ENCODE assay signal across 10 cellular contexts in genomic region chr6:106547053-106547414, GRCh38.
A peak's percentile ranks its signal among the peaks of the same experiment; 100 is the strongest.
DNase-seq lines count a peak whose midpoint lies in the region; ATAC-seq and TF ChIP-seq lines count a peak whose summit lies in the region.
"Had no signal": no experiment of that assay in that cellular context is flagged by ENCODE, and none has a peak within 500 bp of the region (broad histone marks: within the 10 kb centered on the region; RNA-seq: fewer than 3 reads in every experiment).

No MANE protein-coding gene starts in this region.

- peak overlapping the region; percentile 56 for H3K4me3 Mint-ChIP-seq in activated T-helper 17 cell treated with anti-CD3 and anti-CD28 coated beads, Interleukin-2, amount 50 U/mL, for 72 hours

- H4K91ac ChIP-seq in neuronal stem cell (ENCODE audit: low read depth, low read length, poor library complexity) = no peak overlapping the region

- no peak overlapping the region for H3K9ac ChIP-seq in MM.1S (ENCODE audit: low read length)
- no peak overlapping the region for H3K9ac ChIP-seq in neuronal stem cell (ENCODE audit: low read depth, low read length, poor library complexity)

- H2AFZ ChIP-seq in MM.1S (ENCODE audit: low read length) (no peak overlapping the region), neuronal stem cell (ENCODE audit: low read length) (no peak overlapping the region)

- no peak overlapping the region for H3K23ac ChIP-seq in neuronal stem cell (ENCODE audit: low read depth, low read length, poor library complexity)

- H3K27ac ChIP-seq in right lobe of liver = no peak overlapping the region
- H3K27ac ChIP-seq in MM.1S (ENCODE audit: low read length) = no peak overlapping the region
- H3K27ac ChIP-seq in neuronal stem cell (replicated peaks; ENCODE audit: low read length) = no peak overlapping the region

- DNase-seq in CD1c-positive myeloid dendritic cell (ENCODE audit: extremely low spot score) (peak; percentile 85), KBM-7 (peak; percentile 94), right lobe of liver (no peak), hypothalamus (lab: John Stamatoyannopoulos, UW) (no peak), SHP77 treated with DMSO at 0.1 percent for 48 hours (lab: John Stamatoyannopoulos, UW) (no peak), MM.1S (no peak), neuronal stem cell (ENCODE audit: low spot score) (no peak)
- DNase-seq: cortex of kidney, right cardiac atrium had no signal

- H4K8ac ChIP-seq in neuronal stem cell (ENCODE audit: low read depth, low read length) = no peak overlapping the region

- H3K18ac ChIP-seq in neuronal stem cell (ENCODE audit: low read length) = no peak overlapping the region

- H4K20me1 ChIP-seq in MM.1S (ENCODE audit: insufficient read depth, low read length) = no peaks in the 10 kb centered on the region

- no peaks in the 10 kb centered on the region for H3K79me1 ChIP-seq in neuronal stem cell (ENCODE audit: low read depth, low read length)

- H3K79me2 ChIP-seq in MM.1S (ENCODE audit: low read length) = no peaks in the 10 kb centered on the region

- H3K36me3 Mint-ChIP-seq in activated T-helper 17 cell treated with anti-CD3 and anti-CD28 coated beads, Interleukin-2, amount 50 U/mL, for 72 hours (ENCODE audit: low read depth) = peaks cover 93% of the 10 kb centered on the region

- H3K4me1 Mint-ChIP-seq in activated T-helper 17 cell treated with anti-CD3 and anti-CD28 coated beads, Interleukin-2, amount 50 U/mL, for 72 hours = peaks cover 31% of the 10 kb centered on the region

- H3K9me3 ChIP-seq in right lobe of liver (no peaks in the 10 kb centered on the region), MM.1S (replicated peaks; ENCODE audit: insufficient read depth, low read length) (no peaks in the 10 kb centered on the region), neuronal stem cell (replicated peaks in 1 of 2; ENCODE audit: control insufficient read depth in 2 of 2, insufficient read depth in 1 of 2, low read depth in 1 of 2, low read length in 2 of 2) (no peaks in the 10 kb centered on the region)

- in situ Hi-C loops in KBM-7 (cut with MboI; ENCODE audit: low pct_unique_long_range_greater_than_20kb, low sequenced_read_pairs) = no loop called here

- no peak for TF ChIP-seq CTCF in right lobe of liver (IDR thresholded peaks at IDR 0.05)
- TF ChIP-seq CTCF in MM.1S (IDR thresholded peaks at IDR 0.05; ENCODE audit: low read length) = no peak

- no peak overlapping the region for H3K4ac ChIP-seq in neuronal stem cell (ENCODE audit: low read length)

- no peaks in the 10 kb centered on the region for H3K9me2 ChIP-seq in MM.1S (replicated peaks; ENCODE audit: insufficient read depth, low read length)

- H2BK120ac ChIP-seq in neuronal stem cell (ENCODE audit: low read depth, low read length) = no peak overlapping the region

- 45% methylated on average over 5 of the region's 5 CpGs for WGBS in right lobe of liver (ENCODE audit: insufficient coverage, low coverage, low lambda C conversion rate, missing lambda C conversion rate)
- no CpG with 5 or more reads among the region's 5 CpGs for WGBS in neuronal stem cell (ENCODE audit: extremely low coverage in 2 of 2, insufficient read length in 2 of 2, insufficient replicate concordance in 1 of 2), 2 donors

- no peak overlapping the region for H3K14ac ChIP-seq in neuronal stem cell (ENCODE audit: low read length)

- no peak overlapping the region for H2BK5ac ChIP-seq in neuronal stem cell (ENCODE audit: low read length)

- no peak for ATAC-seq in activated T-helper 17 cell treated with anti-CD3 and anti-CD28 coated beads, Interleukin-2, amount 50 U/mL, for 72 hours (replicated peaks)
- ATAC-seq in right lobe of liver = peak in 3 of 4 donors; percentile 36 to 46 (median 44)

- peak overlapping the region; percentile 90 for H3K27ac Mint-ChIP-seq in activated T-helper 17 cell treated with anti-CD3 and anti-CD28 coated beads, Interleukin-2, amount 50 U/mL, for 72 hours

- H3F3A ChIP-seq in MM.1S (ENCODE audit: insufficient read depth, low read length) = no peaks in the 10 kb centered on the region

- H2AK5ac ChIP-seq in neuronal stem cell (ENCODE audit: low read depth, low read length) = no peak overlapping the region

- H3K4me2 ChIP-seq in MM.1S (ENCODE audit: low read depth, low read length) (no peak overlapping the region), neuronal stem cell (ENCODE audit: insufficient read depth, low read length, poor library complexity, severe bottlenecking) (no peak overlapping the region)

- no peaks in the 10 kb centered on the region for H3K27me3 Mint-ChIP-seq in activated T-helper 17 cell treated with anti-CD3 and anti-CD28 coated beads, Interleukin-2, amount 50 U/mL, for 72 hours

- H2BK12ac ChIP-seq in neuronal stem cell (ENCODE audit: low read length) = no peak overlapping the region

- H3K9me3 Mint-ChIP-seq in activated T-helper 17 cell treated with anti-CD3 and anti-CD28 coated beads, Interleukin-2, amount 50 U/mL, for 72 hours = no peaks in the 10 kb centered on the region

- intact Hi-C loops in right lobe of liver (cut with DNase I) = no loop called here

- H3K4me3 ChIP-seq in right lobe of liver (no peak overlapping the region), MM.1S (ENCODE audit: low read length) (no peak overlapping the region), neuronal stem cell (ENCODE audit: low read length in 2 of 2) (no peak overlapping the region)

- H3K4me1 ChIP-seq in right lobe of liver (no peaks in the 10 kb centered on the region), MM.1S (ENCODE audit: low read length) (no peaks in the 10 kb centered on the region), neuronal stem cell (ENCODE audit: control insufficient read depth in 2 of 2, insufficient read depth in 1 of 2, low read depth in 1 of 2, low read length in 2 of 2) (peaks cover 0 to 6% of the 10 kb centered on the region in 2 donors)

- TF ChIP-seq POLR2A in right lobe of liver (IDR thresholded peaks at IDR 0.05) = no peak

- no peaks in the 10 kb centered on the region for H3K36me3 ChIP-seq in right lobe of liver
- no peaks in the 10 kb centered on the region for H3K36me3 ChIP-seq in MM.1S (replicated peaks; ENCODE audit: insufficient read depth, low read length)
- H3K36me3 ChIP-seq in neuronal stem cell (replicated peaks in 1 of 2; ENCODE audit: control insufficient read depth in 2 of 2, insufficient read depth in 2 of 2, low read length in 2 of 2) = no peaks in the 10 kb centered on the region

- no peak overlapping the region for H2BK15ac ChIP-seq in neuronal stem cell (ENCODE audit: low read length)

- H3K27me3 ChIP-seq in right lobe of liver (no peaks in the 10 kb centered on the region), MM.1S (replicated peaks; ENCODE audit: insufficient read depth, low read length) (no peaks in the 10 kb centered on the region), neuronal stem cell (ENCODE audit: control insufficient read depth in 3 of 3, insufficient read depth in 3 of 3, low read depth in 1 of 3, low read length in 3 of 3) (no peaks in the 10 kb centered on the region)

Comparison
In these comparisons a context has a peak if more than half of its experiments do, and no peak if none do; other contexts are left out.
1. DNase-seq: peak in CD1c-positive myeloid dendritic cell (single experiment) and KBM-7 (single experiment); none in right lobe of liver (0 of 3), hypothalamus (0 of 51), SHP77 treated with DMSO at 0.1 percent for 48 hours (single experiment), MM.1S (single experiment) and neuronal stem cell (single experiment).